Comparison of ENCODE assay signal across 21 cellular contexts in the genomic region with DNA sequence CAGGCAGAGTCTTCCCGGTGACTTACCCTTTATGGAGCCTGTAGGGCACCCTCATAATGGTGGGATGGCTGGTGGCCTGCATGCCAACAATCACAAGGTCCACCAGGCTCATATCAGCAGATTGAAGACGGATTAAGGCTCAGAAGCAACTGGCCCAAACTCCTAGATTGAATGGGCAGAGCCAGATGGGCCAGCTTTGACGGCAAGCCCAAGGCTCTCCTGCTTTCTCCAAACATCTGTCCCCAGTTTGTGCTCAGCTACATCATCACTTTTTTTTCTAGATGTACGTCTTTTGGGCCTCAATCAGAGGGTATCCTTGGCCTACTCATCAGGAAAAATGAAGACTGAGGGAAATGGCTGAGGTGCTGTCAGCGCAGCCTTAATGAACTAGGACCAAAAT.
"Had no signal": no experiment of that assay in that cellular context is flagged by ENCODE, and none has a peak within 500 bp of the region (broad histone marks: within the 10 kb centered on the region; RNA-seq: fewer than 3 reads in every experiment).

No MANE protein-coding gene starts in this region.

- H3K27me3 ChIP-seq: dorsolateral prefrontal cortex, esophagus squamous epithelium, spleen, testis, tibial artery had no signal

- H3K4me3 ChIP-seq: dorsolateral prefrontal cortex, esophagus squamous epithelium, lower lobe of right lung, psoas muscle, skin epidermis, spleen, testis, tibial artery had no signal

- H3K36me3 ChIP-seq: esophagus squamous epithelium, lower lobe of right lung, spleen, tibial artery had no signal

- H3K4me1 ChIP-seq: esophagus squamous epithelium, lower lobe of right lung, psoas muscle, spleen, testis, tibial artery had no signal

- ATAC-seq: left ventricle myocardium superior; lower lobe of right lung; naive thymus-derived CD8-positive, alpha-beta T cell; psoas muscle; right cardiac atrium; stimulated activated memory B cell treated with anti-CD40 and anti-IgM and Interleukin-4, amounts not matched to agents 10 μg/mL and 1 μg/mL and 100 μg/mL, for 72 hours; stimulated activated naive CD8-positive, alpha-beta T cell treated with anti-CD3 and anti-CD28 coated beads, Interleukin-15, Interleukin-2, amounts not matched to agents 100 U/mL and 50 U/mL, for 24 hours had no signal

- H3K9me3 ChIP-seq: esophagus squamous epithelium, lower lobe of right lung, psoas muscle, spleen, testis, tibial artery had no signal

- DNase-seq: dorsolateral prefrontal cortex; effector CD4-positive, alpha-beta T cell; esophagus squamous epithelium; foreskin melanocyte; hypothalamus; immature natural killer cell; left ventricle myocardium superior; lower lobe of right lung; naive thymus-derived CD8-positive, alpha-beta T cell; nephron progenitor cell; nucleus accumbens; psoas muscle; right cardiac atrium; spleen; stimulated activated CD4-positive, alpha-beta T cell treated with anti-CD3 and anti-CD28 coated beads, Interleukin-4, amount 100 ng/mL, for 4 hours; stimulated activated naive CD8-positive, alpha-beta T cell treated with anti-CD3 and anti-CD28 coated beads, Interleukin-15, Interleukin-2, amounts not matched to agents 100 U/mL and 50 U/mL, for 24 hours; substantia nigra; testis; tibial artery had no signal

- H3K27ac ChIP-seq: esophagus squamous epithelium, lower lobe of right lung, psoas muscle, skin epidermis, spleen, testis, tibial artery had no signal
